In genomic region chr5:104344809-104345512, GRCh38 we compare ENCODE assay signal across 16 cellular contexts.
DNase-seq lines count a peak whose midpoint lies in the region; ATAC-seq, FAIRE-seq and TF ChIP-seq lines count a peak whose summit lies in the region.
"Had no signal": no experiment of that assay in that cellular context is flagged by ENCODE, and none has a peak within 500 bp of the region (broad histone marks: within the 10 kb centered on the region; RNA-seq: fewer than 3 reads in every experiment).

No MANE protein-coding gene starts in this region.

- H3K9me3 ChIP-seq in HCT116 (ENCODE audit: control insufficient read depth in 1 of 2, insufficient read depth in 1 of 2, low read depth in 1 of 2, low read length in 2 of 2) (no peaks in the 10 kb centered on the region), RWPE2 (ENCODE audit: severe bottlenecking) (no peaks in the 10 kb centered on the region), H1 (ENCODE audit: insufficient read depth in 2 of 2, low read depth in 1 of 2, low read length in 1 of 2) (no peaks in the 10 kb centered on the region), neuronal stem cell (replicated peaks in 1 of 2; ENCODE audit: control insufficient read depth in 2 of 2, insufficient read depth in 1 of 2, low read depth in 1 of 2, low read length in 2 of 2) (no peaks in the 10 kb centered on the region)
- H3K9me3 ChIP-seq: Caco-2, neutrophil had no signal

- H4K8ac ChIP-seq in H1 (ENCODE audit: extremely low read depth, insufficient read depth, low read length), result no peak overlapping the region
- no peak overlapping the region for H4K8ac ChIP-seq in neuronal stem cell (ENCODE audit: low read depth, low read length)

- H2BK20ac ChIP-seq in H1 (ENCODE audit: low read length), result no peak overlapping the region

- H3K36me3 ChIP-seq in HCT116 (ENCODE audit: control insufficient read depth in 1 of 2, insufficient read depth in 2 of 2, low read length in 2 of 2) (no peaks in the 10 kb centered on the region), RWPE2 (ENCODE audit: low read depth) (no peaks in the 10 kb centered on the region), H1 (ENCODE audit: control insufficient read depth in 2 of 4, insufficient read depth in 4 of 4, low read length in 3 of 4) (no peaks in the 10 kb centered on the region), neuronal stem cell (replicated peaks in 1 of 2; ENCODE audit: control insufficient read depth in 2 of 2, insufficient read depth in 2 of 2, low read length in 2 of 2) (no peaks in the 10 kb centered on the region)
- H3K36me3 ChIP-seq: neutrophil had no signal

- no peaks in the 10 kb centered on the region for H3K27me3 ChIP-seq in HCT116 (ENCODE audit: insufficient read depth, low read length)
- peaks cover 3% of the 10 kb centered on the region for H3K27me3 ChIP-seq in RWPE2 (ENCODE audit: insufficient read depth, poor library complexity, severe bottlenecking)
- no peaks in the 10 kb centered on the region for H3K27me3 ChIP-seq in H1 (replicated peaks in 1 of 4; ENCODE audit: control insufficient read depth in 3 of 4, extremely low read depth in 1 of 4, insufficient read depth in 3 of 4, low read length in 3 of 4)
- H3K27me3 ChIP-seq in neuronal stem cell (ENCODE audit: control insufficient read depth in 3 of 3, insufficient read depth in 3 of 3, low read depth in 1 of 3, low read length in 3 of 3), result no peaks in the 10 kb centered on the region
- H3K27me3 ChIP-seq: neutrophil had no signal

- H3K23ac ChIP-seq in H1 (ENCODE audit: insufficient read length) (no peak overlapping the region), neuronal stem cell (ENCODE audit: low read depth, low read length, poor library complexity) (no peak overlapping the region)

- no peak overlapping the region for H4K91ac ChIP-seq in H1 (replicated peaks; ENCODE audit: insufficient read length, low read length)
- H4K91ac ChIP-seq in neuronal stem cell (ENCODE audit: low read depth, low read length, poor library complexity), result no peak overlapping the region

- no peak overlapping the region for H2BK12ac ChIP-seq in H1 (ENCODE audit: low read depth, low read length)
- H2BK12ac ChIP-seq in neuronal stem cell (ENCODE audit: low read length), result no peak overlapping the region

- no peak overlapping the region for H3K4ac ChIP-seq in H1 (replicated peaks; ENCODE audit: insufficient read length, low read depth, low read length)
- H3K4ac ChIP-seq in neuronal stem cell (ENCODE audit: low read length), result no peak overlapping the region

- no peak for FAIRE-seq in H1 (lab: Jason Lieb, UNC)
- FAIRE-seq: frontal cortex had no signal

- H3K56ac ChIP-seq in H1 (replicated peaks; ENCODE audit: insufficient read length, low read depth, low read length), result no peak overlapping the region

- TF ChIP-seq POLR2A in HCT116 (IDR thresholded peaks at IDR 0.05; ENCODE audit: borderline replicate concordance, extremely low read depth, insufficient read depth, insufficient read length) (no peak), H1 (IDR thresholded peaks at IDR 0.05; ENCODE audit: control extremely low read depth in 1 of 2, low read depth in 2 of 2, low read length in 2 of 2) (no peak)

- H3K18ac ChIP-seq in H1 (ENCODE audit: extremely low read depth, low read length), result no peak overlapping the region
- H3K18ac ChIP-seq in neuronal stem cell (ENCODE audit: low read length), result no peak overlapping the region

- CTCF ChIA-PET in HCT116 (lab: Charles Lee), result no interaction called here
- CTCF ChIA-PET in H1 (lab: Charles Lee; ENCODE audit: partially characterized antibody), result interaction anchor here (0.6 to 0.8 kb wide), 2 partner anchors 68 to 783 kb away, joined by 3 read pairs; no protein-coding TSS in a partner anchor

- H2BK15ac ChIP-seq in H1 (ENCODE audit: low read length) (no peak overlapping the region), neuronal stem cell (ENCODE audit: low read length) (no peak overlapping the region)

- H3K79me2 ChIP-seq in HCT116 (ENCODE audit: insufficient read depth, low read length) (no peaks in the 10 kb centered on the region), H1 (ENCODE audit: control insufficient read depth in 1 of 2, insufficient read depth in 2 of 2, low read length in 2 of 2) (no peaks in the 10 kb centered on the region)

- H3K14ac ChIP-seq in H1 (ENCODE audit: insufficient read length) (no peak overlapping the region), neuronal stem cell (ENCODE audit: low read length) (no peak overlapping the region)

- ATAC-seq in HCT116 (no peak), RWPE2 (ENCODE audit: low read depth) (peak; percentile 80)
- ATAC-seq: activated T-cell treated with anti-CD3 and anti-CD28 coated beads, Interleukin-2, amount 50 U/mL, for 72 hours had no signal

- H3K27ac ChIP-seq in HCT116 (ENCODE audit: low read depth, low read length) (no peak overlapping the region), RWPE2 (ENCODE audit: poor library complexity, severe bottlenecking) (no peak overlapping the region), H1 (ENCODE audit: low read depth, low read length) (no peak overlapping the region), neuronal stem cell (replicated peaks; ENCODE audit: low read length) (no peak overlapping the region)
- H3K27ac ChIP-seq: neutrophil had no signal

- intact Hi-C loops in HCT116 (cut with micrococcal nuclease), result no loop called here

- H4K5ac ChIP-seq in H1 (ENCODE audit: insufficient read length, low read depth, low read length), result no peak overlapping the region

- RAD21 ChIA-PET in HCT116 (lab: Charles Lee; ENCODE audit: low non-redundant PET in 1 of 2, low total read pairs in 2 of 2, uncharacterized antibody in 2 of 2, unreplicated experiment in 2 of 2), result no interaction called here

- TF ChIP-seq RAD21 in HCT116 (IDR thresholded peaks at IDR 0.05; ENCODE audit: low read depth) (no peak), H1 (IDR thresholded peaks at IDR 0.05 in 1 of 2, conservative IDR thresholded peaks at IDR 0.05 in 1 of 2; ENCODE audit: low read depth in 2 of 2, low read length in 2 of 2) (no peak)

- H4K20me1 ChIP-seq in HCT116 (ENCODE audit: insufficient read depth) (no peaks in the 10 kb centered on the region), H1 (replicated peaks in 1 of 2; ENCODE audit: control insufficient read depth in 1 of 2, insufficient read depth in 2 of 2, low read length in 2 of 2) (no peaks in the 10 kb centered on the region)

- H2BK5ac ChIP-seq in H1 (ENCODE audit: low read depth, low read length) (no peak overlapping the region), neuronal stem cell (ENCODE audit: low read length) (no peak overlapping the region)

- H3K23me2 ChIP-seq in H1 (ENCODE audit: low read depth, low read length), result no peaks in the 10 kb centered on the region

- no peaks in the 10 kb centered on the region for H3K9me2 ChIP-seq in HCT116 (ENCODE audit: insufficient read depth)

- H3K4me1 ChIP-seq in HCT116 (ENCODE audit: control insufficient read depth in 1 of 2, insufficient read depth in 2 of 2, low read length in 2 of 2) (peaks cover 0 to 8% of the 10 kb centered on the region in 2 experiments; a peak in 2 of 4 replicates), RWPE2 (ENCODE audit: insufficient read depth, poor library complexity, severe bottlenecking) (no peaks in the 10 kb centered on the region), H1 (replicated peaks in 1 of 4; ENCODE audit: control insufficient read depth in 3 of 4, insufficient read depth in 4 of 4, low read length in 3 of 4) (no peaks in the 10 kb centered on the region; a peak in 1 of 7 replicates), neuronal stem cell (ENCODE audit: control insufficient read depth in 2 of 2, insufficient read depth in 1 of 2, low read depth in 1 of 2, low read length in 2 of 2) (peaks cover 0 to 3% of the 10 kb centered on the region in 2 donors)

- H3K79me1 ChIP-seq in H1 (ENCODE audit: low read depth, low read length) (no peaks in the 10 kb centered on the region), neuronal stem cell (ENCODE audit: low read depth, low read length) (no peaks in the 10 kb centered on the region)

- no peak for TF ChIP-seq CTCF in HCT116 (IDR thresholded peaks at IDR 0.05 in 2 of 3, conservative IDR thresholded peaks at IDR 0.05 in 1 of 3; ENCODE audit: borderline replicate concordance in 1 of 3, insufficient read depth in 1 of 3, low read depth in 2 of 3, low read length in 2 of 3)
- no peak for TF ChIP-seq CTCF in RWPE2 (IDR thresholded peaks at IDR 0.05; ENCODE audit: poor library complexity, severe bottlenecking)
- no peak for TF ChIP-seq CTCF in H1 (IDR thresholded peaks at IDR 0.05; ENCODE audit: control extremely low read depth in 1 of 3, insufficient read depth in 1 of 3, low read depth in 1 of 3, low read length in 3 of 3)
- TF ChIP-seq CTCF in GM13977 (IDR thresholded peaks at IDR 0.05; ENCODE audit: extremely low read depth, insufficient read depth, missing control alignments), result no peak

- no peak overlapping the region for H3K9ac ChIP-seq in HCT116 (ENCODE audit: low read length)
- no peak overlapping the region for H3K9ac ChIP-seq in H1 (replicated peaks in 1 of 4; ENCODE audit: extremely low read depth in 1 of 4, low read depth in 3 of 4, low read length in 3 of 4)
- H3K9ac ChIP-seq in neuronal stem cell (ENCODE audit: low read depth, low read length, poor library complexity), result no peak overlapping the region

- no peak overlapping the region for H2AFZ ChIP-seq in HCT116 (ENCODE audit: low read depth, low read length, poor library complexity, severe bottlenecking)
- H2AFZ ChIP-seq in H1 (ENCODE audit: low read length), result 0 out of 2 replicates have a peak overlapping the region, but pooled peaks have one; percentile 26
- peak overlapping the region; percentile 74 for H2AFZ ChIP-seq in neuronal stem cell (ENCODE audit: low read length)

- no peak overlapping the region for H3K4me3 ChIP-seq in HCT116 (replicated peaks in 1 of 2; ENCODE audit: low read depth in 1 of 2, low read length in 2 of 2)
- no peak overlapping the region for H3K4me3 ChIP-seq in RWPE2 (ENCODE audit: severe bottlenecking)
- H3K4me3 ChIP-seq in H1 (ENCODE audit: extremely low read depth in 1 of 4, insufficient read depth in 2 of 4, low read depth in 3 of 4, low read length in 4 of 4), result no peak overlapping the region
- H3K4me3 ChIP-seq in neuronal stem cell (ENCODE audit: low read length in 2 of 2), result peak overlapping the region in 1 of 2 donors; percentile 12

- BruUV-seq in HCT116 (replicated peaks; lab: Mats Ljungman, UMichigan), result no TSS peak

- no peak for TF ChIP-seq EP300 in H1 (IDR thresholded peaks at IDR 0.05; ENCODE audit: borderline replicate concordance in 1 of 2, low read depth in 2 of 2, low read length in 2 of 2)

- H3K4me2 ChIP-seq in HCT116 (ENCODE audit: low read length) (no peak overlapping the region), H1 (ENCODE audit: insufficient read depth in 1 of 2, low read depth in 2 of 2, low read length in 2 of 2) (no peak overlapping the region), neuronal stem cell (ENCODE audit: insufficient read depth, low read length, poor library complexity, severe bottlenecking) (no peak overlapping the region)

- POLR2A ChIA-PET in HCT116 (lab: Charles Lee) (no interaction called here), H1 (lab: Charles Lee; ENCODE audit: partially characterized antibody) (no interaction called here)

- no peak overlapping the region for H2BK120ac ChIP-seq in H1 (replicated peaks; ENCODE audit: low read depth, low read length)
- no peak overlapping the region for H2BK120ac ChIP-seq in neuronal stem cell (ENCODE audit: low read depth, low read length)

- H2AK5ac ChIP-seq in H1 (ENCODE audit: low read depth, low read length) (no peak overlapping the region), neuronal stem cell (ENCODE audit: low read depth, low read length) (no peak overlapping the region)

- WGBS in H1 (ENCODE audit: extremely low coverage in 1 of 2, insufficient coverage in 1 of 2, insufficient read length in 1 of 2, insufficient replicate concordance in 2 of 2, low coverage in 1 of 2, low lambda C conversion rate in 2 of 2, missing lambda C conversion rate in 1 of 2), 2 experiments, result 87% methylated on average over 6 of the region's 6 CpGs; no CpG with 5 or more reads in 1 of the 2 experiments
- WGBS in neuronal stem cell (ENCODE audit: extremely low coverage in 2 of 2, insufficient read length in 2 of 2, insufficient replicate concordance in 1 of 2), 2 donors, result no CpG with 5 or more reads among the region's 6 CpGs

- peak; percentile 13 for DNase-seq in HCT116 (ENCODE audit: low read depth, low spot score)
- no peak for DNase-seq in RWPE2 (ENCODE audit: low spot score)
- DNase-seq in H1 (ENCODE audit: low read depth in 1 of 2, low spot score in 2 of 2), result no peak
- DNase-seq in neuronal stem cell (ENCODE audit: low spot score), result no peak
- no peak for DNase-seq in GM13977 (ENCODE audit: low spot score)
- DNase-seq in activated CD8-positive, alpha-beta memory T cell treated with anti-CD3 and anti-CD28 coated beads, Interleukin-2, amount 50 U/mL, for 4 hours, result no peak
- DNase-seq in superior temporal gyrus (ENCODE audit: extremely low spot score), result no peak
- no peak for DNase-seq in DMS 273 (lab: John Stamatoyannopoulos, UW; ENCODE audit: unreplicated experiment)
- DNase-seq: activated B cell treated with CpG ODN at 0.5 μM for 24 hours; activated T-cell treated with anti-CD3 and anti-CD28 coated beads, Interleukin-2, amount 50 U/mL, for 72 hours; Caco-2; H7; NCI-H2171; RPMI8226 had no signal

- in situ Hi-C loops in GM13977 (cut with MboI; ENCODE audit: low pct_unique_long_range_greater_than_20kb, low sequenced_read_pairs, unreplicated experiment), result no loop called here

Comparison
In these comparisons a context has a peak if more than half of its experiments do, and no peak if none do; other contexts are left out.
1. Of the 16 proteins assayed by ChIP-seq in both H1 and HCT116: peak only in H1: none; only in HCT116: CEBPB and EGR1; in both: none; in neither: 14.